8 cellular contexts compared by ENCODE assay signal in genomic region chr7:80918909-80919721, GRCh38. TPM values are rescaled to one million over a fixed set of nuclear protein-coding genes. Genes with fewer than 3 reads are reported as not detected.
DNase-seq lines count a peak whose midpoint lies in the region; ATAC-seq and TF ChIP-seq lines count a peak whose summit lies in the region.

Gene SEMA3C, minus strand, starts transcription at chr7:80919051. Its CDS starts 2,270 bp downstream, at chr7:80916781.

- 3 to 5% methylated on average over 22 to 36 of the region's 71 CpGs for WGBS in upper lobe of left lung, 2 donors

- H3K4me1 ChIP-seq in naive thymus-derived CD4-positive, alpha-beta T cell (ENCODE audit: control insufficient read depth in 2 of 2, insufficient read depth in 2 of 2, low read length in 2 of 2): no peaks in the 10 kb centered on the region
- peaks cover 0 to 9% (median 5%) of the 10 kb centered on the region in 4 donors for H3K4me1 ChIP-seq in upper lobe of left lung

- no peak for TF ChIP-seq CTCF in foreskin fibroblast (IDR thresholded peaks at IDR 0.05; ENCODE audit: low read depth, low read length)
- TF ChIP-seq CTCF in upper lobe of left lung (IDR thresholded peaks at IDR 0.05): peak in 3 of 6 experiments; percentile 12 to 26 (median 13)

- TF ChIP-seq EP300 in upper lobe of left lung (IDR thresholded peaks at IDR 0.05): no peak

- intact Hi-C loops in activated CD4-positive, alpha-beta T cell treated with anti-CD3 and anti-CD28 coated beads, Interleukin-2, amount 10 ng/mL, durations not matched to agents 24 days and 14 days (cut with micrococcal nuclease): no loop called here
- intact Hi-C loops in naive thymus-derived CD4-positive, alpha-beta T cell (cut with micrococcal nuclease): no loop called here

- H3K4me3 Mint-ChIP-seq in activated CD4-positive, alpha-beta T cell treated with anti-CD3 and anti-CD28 coated beads, Interleukin-2, amount 10 ng/mL, durations not matched to agents 24 days and 14 days: peak within 1 kb of the TSS; percentile 46
- peak within 1 kb of the TSS in 4 of 10 donors; percentile 1 to 12 (median 4) for H3K4me3 Mint-ChIP-seq in naive thymus-derived CD4-positive, alpha-beta T cell

- TF ChIP-seq POLR2A in upper lobe of left lung (IDR thresholded peaks at IDR 0.05): peak in 2 of 4 donors; percentile 27 to 82

- no peak within 1 kb of the TSS for H3K27ac Mint-ChIP-seq in activated CD4-positive, alpha-beta T cell treated with anti-CD3 and anti-CD28 coated beads, Interleukin-2, amount 10 ng/mL, durations not matched to agents 24 days and 14 days
- no peak within 1 kb of the TSS for H3K27ac Mint-ChIP-seq in naive thymus-derived CD4-positive, alpha-beta T cell

- H3K4me1 Mint-ChIP-seq in activated CD4-positive, alpha-beta T cell treated with anti-CD3 and anti-CD28 coated beads, Interleukin-2, amount 10 ng/mL, durations not matched to agents 24 days and 14 days: peaks cover 5% of the 10 kb centered on the region
- H3K4me1 Mint-ChIP-seq in naive thymus-derived CD4-positive, alpha-beta T cell: peaks cover 0 to 10% (median 7%) of the 10 kb centered on the region in 7 donors

- peak; percentile 60 for DNase-seq in activated CD4-positive, alpha-beta T cell treated with anti-CD3 and anti-CD28 coated beads, Interleukin-2, amount 10 ng/mL, durations not matched to agents 24 days and 14 days
- no peak for DNase-seq in activated CD4-positive, alpha-beta T cell treated with anti-CD3 and anti-CD28 coated beads for 1 hour
- DNase-seq in NCI-H2171 (lab: John Stamatoyannopoulos, UW) (peak; percentile 69), foreskin fibroblast (peak; percentile 97 to 99), upper lobe of left lung (peak; percentile 93 to 98)
- DNase-seq in activated CD8-positive, alpha-beta memory T cell treated with anti-CD3 and anti-CD28 coated beads, Interleukin-2, amount 50 U/mL, for 48 hours: peak; percentile 60
- peak in 2 of 9 donors; percentile 40 to 48 for DNase-seq in naive thymus-derived CD4-positive, alpha-beta T cell

- CTCF ChIA-PET in naive thymus-derived CD4-positive, alpha-beta T cell (lab: Charles Lee): no interaction called here

- H3K9me3 Mint-ChIP-seq in activated CD4-positive, alpha-beta T cell treated with anti-CD3 and anti-CD28 coated beads, Interleukin-2, amount 10 ng/mL, durations not matched to agents 24 days and 14 days: no peaks in the 10 kb centered on the region
- H3K9me3 Mint-ChIP-seq in naive thymus-derived CD4-positive, alpha-beta T cell: peaks cover 0 to 10% (median 5%) of the 10 kb centered on the region in 11 donors

- H3K9me3 ChIP-seq in naive thymus-derived CD4-positive, alpha-beta T cell (ENCODE audit: control insufficient read depth in 2 of 3, low read length in 3 of 3): no peaks in the 10 kb centered on the region
- H3K9me3 ChIP-seq in upper lobe of left lung: no peaks in the 10 kb centered on the region

- POLR2A ChIA-PET in naive thymus-derived CD4-positive, alpha-beta T cell (lab: Charles Lee): interaction anchor here (0.7 kb wide), 1 partner anchor 17 kb away, joined by 3 read pairs; no protein-coding TSS in a partner anchor

- no peaks in the 10 kb centered on the region for H3K36me3 ChIP-seq in naive thymus-derived CD4-positive, alpha-beta T cell (ENCODE audit: control insufficient read depth in 2 of 3, insufficient read depth in 3 of 3, low read length in 3 of 3)
- H3K36me3 ChIP-seq in upper lobe of left lung: no peaks in the 10 kb centered on the region

- H3K27me3 Mint-ChIP-seq in activated CD4-positive, alpha-beta T cell treated with anti-CD3 and anti-CD28 coated beads, Interleukin-2, amount 10 ng/mL, durations not matched to agents 24 days and 14 days: peaks cover 47% of the 10 kb centered on the region
- peaks cover 32 to 51% (median 40%) of the 10 kb centered on the region in 5 donors for H3K27me3 Mint-ChIP-seq in naive thymus-derived CD4-positive, alpha-beta T cell

- H3K4me3 ChIP-seq in foreskin fibroblast (ENCODE audit: low read depth in 1 of 2, low read length in 2 of 2): peak within 1 kb of the TSS; percentile 88 to 95
- no peak within 1 kb of the TSS for H3K4me3 ChIP-seq in naive thymus-derived CD4-positive, alpha-beta T cell (ENCODE audit: low read length)
- peak within 1 kb of the TSS; percentile 20 to 66 (median 50) for H3K4me3 ChIP-seq in upper lobe of left lung

- H3K27ac ChIP-seq in naive thymus-derived CD4-positive, alpha-beta T cell (ENCODE audit: low read depth, low read length): no peak within 1 kb of the TSS
- H3K27ac ChIP-seq in upper lobe of left lung: peak within 1 kb of the TSS; percentile 59 to 76 (median 72)

- ATAC-seq in HG02884 (IDR thresholded peaks at IDR 0.05; ENCODE audit: unreplicated experiment) (peak; percentile 63), upper lobe of left lung (ENCODE audit: low FRiP score in 2 of 2) (peak; percentile 98)
- ATAC-seq in naive thymus-derived CD4-positive, alpha-beta T cell: peak; percentile 95

- no peaks in the 10 kb centered on the region for H3K36me3 Mint-ChIP-seq in activated CD4-positive, alpha-beta T cell treated with anti-CD3 and anti-CD28 coated beads, Interleukin-2, amount 10 ng/mL, durations not matched to agents 24 days and 14 days (ENCODE audit: low read depth)
- peaks cover 0 to 6% (median 0%) of the 10 kb centered on the region in 5 donors for H3K36me3 Mint-ChIP-seq in naive thymus-derived CD4-positive, alpha-beta T cell

- H3K27me3 ChIP-seq in naive thymus-derived CD4-positive, alpha-beta T cell (ENCODE audit: control insufficient read depth in 2 of 2, insufficient read depth in 2 of 2, low read length in 2 of 2): peaks cover 0 to 3% of the 10 kb centered on the region in 2 donors
- no peaks in the 10 kb centered on the region for H3K27me3 ChIP-seq in upper lobe of left lung

RNA-seq across cellular contexts. Expression of gene SEMA3C, which starts in this region (rescaled TPM):
- total RNA-seq in activated CD4-positive, alpha-beta T cell treated with anti-CD3 and anti-CD28 coated beads, Interleukin-2, amount 10 ng/mL, durations not matched to agents 24 days and 14 days: not detected in 2 replicates
- total RNA-seq in naive thymus-derived CD4-positive, alpha-beta T cell: 1 to 10 TPM in 2 of 5 experiments, under 1 TPM in 2, not detected in 1; 0.35 to 9.4 (median 0.85) TPM
- polyA plus RNA-seq in naive thymus-derived CD4-positive, alpha-beta T cell: not detected
- 10 to 100 TPM; 30.7 to 81.7 (median 50.1) TPM for total RNA-seq in upper lobe of left lung

Comparison
In these comparisons a context has a peak if more than half of its experiments do, and no peak if none do; other contexts are left out.
1. Peak in DNase-seq in activated CD4-positive, alpha-beta T cell treated with anti-CD3 and anti-CD28 coated beads, Interleukin-2, amount 10 ng/mL, durations not matched to agents 24 days and 14 days; RNA of the gene not detected or under 1 TPM.